ENCODE assay signal across 20 cellular contexts in genomic region chr2:49834433-49834832, GRCh38.
"Had no signal": no experiment of that assay in that cellular context is flagged by ENCODE, and none has a peak within 500 bp of the region (broad histone marks: within the 10 kb centered on the region; RNA-seq: fewer than 3 reads in every experiment).

No MANE protein-coding gene starts in this region.

- H3K27me3 ChIP-seq: SJCRH30 had no signal

- H3K4me3 ChIP-seq: K562, SJCRH30 had no signal

- H3K36me3 ChIP-seq: SJCRH30 had no signal

- H3K9ac ChIP-seq: KMS-11 had no signal

- H3K27ac ChIP-seq: HL-60, KMS-11, RWPE1, SJCRH30 had no signal

- H3K9me3 ChIP-seq: SJCRH30 had no signal

- H3K4me2 ChIP-seq: KMS-11 had no signal

- DNase-seq: Kasumi-1, MM.1S, NCI-H1092 treated with DMSO at 0.1 percent for 48 hours, NCI-H1436, NCI-H187, NCI-H2029, NCI-H2081 treated with DMSO at 0.1 percent for 48 hours, NCI-H2171, NCI-H226, NCI-H446, NCI-H510A, NCI-H524 treated with DMSO at 0.1 percent for 48 hours, NCI-H69, NCI-H774, SHP77 treated with DMSO at 0.1 percent for 48 hours, SJCRH30 had no signal
